25 cellular contexts compared by ENCODE assay signal in genomic region chr22:44116331-44116730, GRCh38.
"Had no signal": no experiment of that assay in that cellular context is flagged by ENCODE, and none has a peak within 500 bp of the region (broad histone marks: within the 10 kb centered on the region; RNA-seq: fewer than 3 reads in every experiment).

No MANE protein-coding gene starts in this region.

- H3K4me1 ChIP-seq: lower lobe of right lung, testis, vagina had no signal

- H3K36me3 Mint-ChIP-seq: activated naive CD4-positive, alpha-beta T cell treated with anti-CD3 and anti-CD28 coated beads, Interleukin-2, amount 10 ng/mL, durations not matched to agents 7 days and 5 days; brain had no signal

- H3K9me3 Mint-ChIP-seq: activated CD4-positive, alpha-beta memory T cell treated with anti-CD3 and anti-CD28 coated beads, Interleukin-2, amount 10 ng/mL, durations not matched to agents 7 days and 5 days; activated CD4-positive, alpha-beta T cell treated with anti-CD3 and anti-CD28 coated beads, Interleukin-2, amount 10 ng/mL, durations not matched to agents 24 days and 14 days; activated naive CD4-positive, alpha-beta T cell treated with anti-CD3 and anti-CD28 coated beads, Interleukin-2, amount 10 ng/mL, durations not matched to agents 7 days and 5 days; activated T-cell treated with anti-CD3 and anti-CD28 coated beads, Interleukin-2, amount 50 U/mL, for 24 hours; neural crest cell; stimulated activated effector memory CD8-positive, alpha-beta T cell treated with anti-CD3 and anti-CD28 coated beads, Interleukin-12 subunit alpha, Interleukin-12 subunit beta, amount 100 ng/mL, for 72 hours had no signal

- H3K4me1 Mint-ChIP-seq: activated CD4-positive, alpha-beta memory T cell treated with anti-CD3 and anti-CD28 coated beads, Interleukin-2, amount 10 ng/mL, durations not matched to agents 7 days and 5 days; activated CD4-positive, alpha-beta T cell treated with anti-CD3 and anti-CD28 coated beads, Interleukin-2, amount 10 ng/mL, durations not matched to agents 24 days and 14 days; activated naive CD4-positive, alpha-beta T cell treated with anti-CD3 and anti-CD28 coated beads, Interleukin-2, amount 10 ng/mL, durations not matched to agents 7 days and 5 days had no signal

- H3K36me3 ChIP-seq: vagina had no signal

- H3K4me3 ChIP-seq: lower lobe of right lung, SK-N-MC, testis, vagina had no signal

- H3K27ac Mint-ChIP-seq: activated CD4-positive, alpha-beta memory T cell treated with anti-CD3 and anti-CD28 coated beads, Interleukin-2, amount 10 ng/mL, durations not matched to agents 7 days and 5 days; activated CD4-positive, alpha-beta T cell treated with anti-CD3 and anti-CD28 coated beads, Interleukin-2, amount 10 ng/mL, durations not matched to agents 24 days and 14 days; activated naive CD4-positive, alpha-beta T cell treated with anti-CD3 and anti-CD28 coated beads, Interleukin-2, amount 10 ng/mL, durations not matched to agents 7 days and 5 days; activated T-cell treated with anti-CD3 and anti-CD28 coated beads, Interleukin-2, amount 50 U/mL, for 24 hours; naive thymus-derived CD4-positive, alpha-beta T cell; progenitor cell of endocrine pancreas; stimulated activated effector memory CD8-positive, alpha-beta T cell treated with anti-CD3 and anti-CD28 coated beads, Interleukin-12 subunit alpha, Interleukin-12 subunit beta, amount 100 ng/mL, for 72 hours; T-helper 17 cell had no signal

- H3K27me3 ChIP-seq: testis, vagina had no signal

- ATAC-seq: activated CD4-positive, CD25-positive, alpha-beta regulatory T cell treated with anti-CD3 and anti-CD28 coated beads, Interleukin-2, amount 50 U/mL, for 24 hours; esophagus mucosa; left colon; naive thymus-derived CD4-positive, alpha-beta T cell; stimulated activated effector memory CD8-positive, alpha-beta T cell treated with anti-CD3 and anti-CD28 coated beads, Interleukin-12 subunit alpha, Interleukin-12 subunit beta, amount 100 ng/mL, for 72 hours; T-helper 17 cell had no signal

- H3K27ac ChIP-seq: lower lobe of right lung, SK-N-MC, testis, vagina had no signal

- H3K27me3 Mint-ChIP-seq: activated CD4-positive, alpha-beta memory T cell treated with anti-CD3 and anti-CD28 coated beads, Interleukin-2, amount 10 ng/mL, durations not matched to agents 7 days and 5 days; activated CD4-positive, alpha-beta T cell treated with anti-CD3 and anti-CD28 coated beads, Interleukin-2, amount 10 ng/mL, durations not matched to agents 24 days and 14 days; activated naive CD4-positive, alpha-beta T cell treated with anti-CD3 and anti-CD28 coated beads, Interleukin-2, amount 10 ng/mL, durations not matched to agents 7 days and 5 days; activated T-cell treated with anti-CD3 and anti-CD28 coated beads, Interleukin-2, amount 50 U/mL, for 24 hours; brain; naive thymus-derived CD4-positive, alpha-beta T cell; progenitor cell of endocrine pancreas; T-helper 17 cell had no signal

- DNase-seq: activated CD4-positive, alpha-beta memory T cell treated with anti-CD3 and anti-CD28 coated beads, Interleukin-2, amount 10 ng/mL, durations not matched to agents 7 days and 5 days; activated CD4-positive, alpha-beta T cell treated with anti-CD3 and anti-CD28 coated beads, Interleukin-2, amount 10 ng/mL, durations not matched to agents 24 days and 14 days; activated naive CD4-positive, alpha-beta T cell treated with anti-CD3 and anti-CD28 coated beads, Interleukin-2, amount 10 ng/mL, durations not matched to agents 7 days and 5 days; activated T-cell treated with anti-CD3 and anti-CD28 coated beads, Interleukin-2, amount 50 U/mL, for 24 hours; caudate nucleus; effector memory CD4-positive, alpha-beta T cell; foreskin melanocyte; hypothalamus; left colon; naive thymus-derived CD4-positive, alpha-beta T cell; retina; stimulated activated CD4-positive, alpha-beta T cell treated with anti-CD3 and anti-CD28 coated beads, Interleukin-12 subunit alpha, Interleukin-12 subunit beta, amount 100 ng/mL, for 4 hours; SW 1271; T-helper 17 cell; testis; trophoblast cell had no signal

- H3K4me3 Mint-ChIP-seq: activated CD4-positive, alpha-beta memory T cell treated with anti-CD3 and anti-CD28 coated beads, Interleukin-2, amount 10 ng/mL, durations not matched to agents 7 days and 5 days; activated CD4-positive, alpha-beta T cell treated with anti-CD3 and anti-CD28 coated beads, Interleukin-2, amount 10 ng/mL, durations not matched to agents 24 days and 14 days; activated naive CD4-positive, alpha-beta T cell treated with anti-CD3 and anti-CD28 coated beads, Interleukin-2, amount 10 ng/mL, durations not matched to agents 7 days and 5 days; activated T-cell treated with anti-CD3 and anti-CD28 coated beads, Interleukin-2, amount 50 U/mL, for 24 hours; brain; naive thymus-derived CD4-positive, alpha-beta T cell; neural crest cell; stimulated activated effector memory CD8-positive, alpha-beta T cell treated with anti-CD3 and anti-CD28 coated beads, Interleukin-12 subunit alpha, Interleukin-12 subunit beta, amount 100 ng/mL, for 72 hours; T-helper 17 cell had no signal

- H3K9me3 ChIP-seq: lower lobe of right lung, testis, vagina had no signal
